In the genomic region with DNA sequence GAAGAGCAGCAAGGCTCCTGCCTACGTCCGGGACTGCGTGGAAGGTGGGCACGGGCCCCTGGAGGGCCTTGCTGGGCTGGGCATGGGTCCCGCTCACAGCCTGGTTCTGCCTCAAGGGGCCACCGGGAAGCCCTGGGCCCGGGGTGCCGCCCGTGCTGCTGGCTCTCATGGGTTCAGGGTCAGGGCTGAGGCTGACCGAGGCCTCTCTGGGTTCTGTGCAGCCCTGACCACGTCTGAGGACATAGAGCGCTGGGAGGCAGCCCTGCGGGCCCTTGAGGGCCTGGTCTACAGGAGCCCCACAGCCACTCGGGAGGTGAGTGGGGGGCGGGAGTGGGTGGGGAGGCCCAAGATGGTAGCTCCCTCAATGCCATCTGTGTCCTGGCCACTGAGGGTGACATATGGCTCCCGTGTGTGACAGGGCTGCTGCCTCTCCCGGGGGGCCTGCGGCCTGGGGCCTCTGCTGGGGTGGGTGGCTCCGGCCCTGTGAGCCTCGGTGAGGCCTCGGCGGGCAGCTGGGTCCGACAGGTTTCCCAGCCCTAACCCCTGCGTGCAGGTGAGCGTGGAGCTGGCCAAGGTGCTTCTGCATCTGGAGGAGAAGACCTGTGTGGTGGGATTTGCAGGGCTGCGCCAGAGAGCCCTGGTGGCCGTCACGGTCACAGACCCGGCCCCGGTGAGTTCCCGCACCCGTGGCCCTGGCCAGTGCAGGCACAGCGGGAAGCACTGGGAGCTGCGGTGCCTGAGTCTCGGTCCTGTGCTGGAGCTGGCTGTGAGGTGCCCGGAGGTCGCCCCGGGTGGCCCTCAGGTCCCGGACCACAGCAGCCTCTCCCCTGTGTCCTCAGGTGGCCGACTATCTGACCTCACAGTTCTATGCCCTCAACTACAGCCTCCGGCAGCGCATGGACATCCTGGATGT, we compare ENCODE assay signal across 1 cellular context.
TF ChIP-seq lines count a peak whose summit lies in the region.

No MANE protein-coding gene starts in this region.

TF ChIP-seq in H1, 55 proteins besides CTCF, POLR2A, EP300 and RAD21:
- TF ChIP-seq JUN (IDR thresholded peaks at IDR 0.05; ENCODE audit: low read depth, low read length) (no peak), SP1 (IDR thresholded peaks at IDR 0.05; ENCODE audit: low read depth, low read length) (no peak), TBP (IDR thresholded peaks at IDR 0.05; ENCODE audit: low read depth, low read length) (no peak), EGR1 (IDR thresholded peaks at IDR 0.05; ENCODE audit: borderline replicate concordance, low read depth, low read length) (no peak), GABPA (IDR thresholded peaks at IDR 0.05; ENCODE audit: borderline replicate concordance, insufficient read depth, low read length) (no peak), CEBPB (IDR thresholded peaks at IDR 0.05; ENCODE audit: low read depth, low read length) (no peak), KDM1A (IDR thresholded peaks at IDR 0.05; ENCODE audit: borderline replicate concordance, low read length) (no peak), ATF2 (IDR thresholded peaks at IDR 0.05; ENCODE audit: low read length) (no peak)
TF ChIP-seq in H1: peak in this region for 0.
